In genomic region chr14:63453443-63453936, GRCh38 we compare ENCODE assay signal across 2 cellular contexts.
TF ChIP-seq lines count a peak whose summit lies in the region.

No MANE protein-coding gene starts in this region.

TF ChIP-seq in K562, 482 proteins besides CTCF, POLR2A, EP300 and RAD21 (continued from another document and continues in another):
- TF ChIP-seq MEIS2 (IDR thresholded peaks at IDR 0.05; ENCODE audit: partially characterized antibody) (peak; percentile 17), MCM5 (IDR thresholded peaks at IDR 0.05; ENCODE audit: low read depth) (no peak), BHLHE40 (IDR thresholded peaks at IDR 0.05; ENCODE audit: low read length) (no peak), ATF3 (IDR thresholded peaks at IDR 0.05) (0 out of 2 replicates have a peak, but pooled peaks have one; percentile 34), ATF3 (CRISPR knock-in tag; conservative IDR thresholded peaks at IDR 0.05) (no peak), MAFF (IDR thresholded peaks at IDR 0.05; ENCODE audit: low read length) (peak; percentile 37; the same call in 1 of the 2 replicates), C11orf30 (IDR thresholded peaks at IDR 0.05; ENCODE audit: low read depth) (peak; percentile 47; the same call in 1 of the 2 replicates), RBM25 (IDR thresholded peaks at IDR 0.05; ENCODE audit: low read depth, low read length, severe bottlenecking) (peak; percentile 3), TAF7 (tag; IDR thresholded peaks at IDR 0.05) (no peak), KLF1 (tag; IDR thresholded peaks at IDR 0.05) (no peak), SMARCA4 (IDR thresholded peaks at IDR 0.05) (peak; percentile 56)
- TF ChIP-seq, protein P1, sequence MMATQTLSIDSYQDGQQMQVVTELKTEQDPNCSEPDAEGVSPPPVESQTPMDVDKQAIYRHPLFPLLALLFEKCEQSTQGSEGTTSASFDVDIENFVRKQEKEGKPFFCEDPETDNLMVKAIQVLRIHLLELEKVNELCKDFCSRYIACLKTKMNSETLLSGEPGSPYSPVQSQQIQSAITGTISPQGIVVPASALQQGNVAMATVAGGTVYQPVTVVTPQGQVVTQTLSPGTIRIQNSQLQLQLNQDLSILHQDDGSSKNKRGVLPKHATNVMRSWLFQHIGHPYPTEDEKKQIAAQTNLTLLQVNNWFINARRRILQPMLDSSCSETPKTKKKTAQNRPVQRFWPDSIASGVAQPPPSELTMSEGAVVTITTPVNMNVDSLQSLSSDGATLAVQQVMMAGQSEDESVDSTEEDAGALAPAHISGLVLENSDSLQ (IDR thresholded peaks at IDR 0.05): 0 out of 2 replicates have a peak, but pooled peaks have one; percentile 19
- TF ChIP-seq, protein P2, sequence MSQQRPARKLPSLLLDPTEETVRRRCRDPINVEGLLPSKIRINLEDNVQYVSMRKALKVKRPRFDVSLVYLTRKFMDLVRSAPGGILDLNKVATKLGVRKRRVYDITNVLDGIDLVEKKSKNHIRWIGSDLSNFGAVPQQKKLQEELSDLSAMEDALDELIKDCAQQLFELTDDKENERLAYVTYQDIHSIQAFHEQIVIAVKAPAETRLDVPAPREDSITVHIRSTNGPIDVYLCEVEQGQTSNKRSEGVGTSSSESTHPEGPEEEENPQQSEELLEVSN (IDR thresholded peaks at IDR 0.05; ENCODE audit: borderline replicate concordance in 1 of 2, extremely low read depth in 1 of 2, insufficient read depth in 1 of 2, insufficient read length in 1 of 2, low read depth in 1 of 2, low read length in 1 of 2, poor library complexity in 1 of 2, severe bottlenecking in 1 of 2): no peak
- TF ChIP-seq, protein P3, sequence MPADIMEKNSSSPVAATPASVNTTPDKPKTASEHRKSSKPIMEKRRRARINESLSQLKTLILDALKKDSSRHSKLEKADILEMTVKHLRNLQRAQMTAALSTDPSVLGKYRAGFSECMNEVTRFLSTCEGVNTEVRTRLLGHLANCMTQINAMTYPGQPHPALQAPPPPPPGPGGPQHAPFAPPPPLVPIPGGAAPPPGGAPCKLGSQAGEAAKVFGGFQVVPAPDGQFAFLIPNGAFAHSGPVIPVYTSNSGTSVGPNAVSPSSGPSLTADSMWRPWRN (IDR thresholded peaks at IDR 0.05; ENCODE audit: low read depth): no peak
- TF ChIP-seq, protein P4, sequence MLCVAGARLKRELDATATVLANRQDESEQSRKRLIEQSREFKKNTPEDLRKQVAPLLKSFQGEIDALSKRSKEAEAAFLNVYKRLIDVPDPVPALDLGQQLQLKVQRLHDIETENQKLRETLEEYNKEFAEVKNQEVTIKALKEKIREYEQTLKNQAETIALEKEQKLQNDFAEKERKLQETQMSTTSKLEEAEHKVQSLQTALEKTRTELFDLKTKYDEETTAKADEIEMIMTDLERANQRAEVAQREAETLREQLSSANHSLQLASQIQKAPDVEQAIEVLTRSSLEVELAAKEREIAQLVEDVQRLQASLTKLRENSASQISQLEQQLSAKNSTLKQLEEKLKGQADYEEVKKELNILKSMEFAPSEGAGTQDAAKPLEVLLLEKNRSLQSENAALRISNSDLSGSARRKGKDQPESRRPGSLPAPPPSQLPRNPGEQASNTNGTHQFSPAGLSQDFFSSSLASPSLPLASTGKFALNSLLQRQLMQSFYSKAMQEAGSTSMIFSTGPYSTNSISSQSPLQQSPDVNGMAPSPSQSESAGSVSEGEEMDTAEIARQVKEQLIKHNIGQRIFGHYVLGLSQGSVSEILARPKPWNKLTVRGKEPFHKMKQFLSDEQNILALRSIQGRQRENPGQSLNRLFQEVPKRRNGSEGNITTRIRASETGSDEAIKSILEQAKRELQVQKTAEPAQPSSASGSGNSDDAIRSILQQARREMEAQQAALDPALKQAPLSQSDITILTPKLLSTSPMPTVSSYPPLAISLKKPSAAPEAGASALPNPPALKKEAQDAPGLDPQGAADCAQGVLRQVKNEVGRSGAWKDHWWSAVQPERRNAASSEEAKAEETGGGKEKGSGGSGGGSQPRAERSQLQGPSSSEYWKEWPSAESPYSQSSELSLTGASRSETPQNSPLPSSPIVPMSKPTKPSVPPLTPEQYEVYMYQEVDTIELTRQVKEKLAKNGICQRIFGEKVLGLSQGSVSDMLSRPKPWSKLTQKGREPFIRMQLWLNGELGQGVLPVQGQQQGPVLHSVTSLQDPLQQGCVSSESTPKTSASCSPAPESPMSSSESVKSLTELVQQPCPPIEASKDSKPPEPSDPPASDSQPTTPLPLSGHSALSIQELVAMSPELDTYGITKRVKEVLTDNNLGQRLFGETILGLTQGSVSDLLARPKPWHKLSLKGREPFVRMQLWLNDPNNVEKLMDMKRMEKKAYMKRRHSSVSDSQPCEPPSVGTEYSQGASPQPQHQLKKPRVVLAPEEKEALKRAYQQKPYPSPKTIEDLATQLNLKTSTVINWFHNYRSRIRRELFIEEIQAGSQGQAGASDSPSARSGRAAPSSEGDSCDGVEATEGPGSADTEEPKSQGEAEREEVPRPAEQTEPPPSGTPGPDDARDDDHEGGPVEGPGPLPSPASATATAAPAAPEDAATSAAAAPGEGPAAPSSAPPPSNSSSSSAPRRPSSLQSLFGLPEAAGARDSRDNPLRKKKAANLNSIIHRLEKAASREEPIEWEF (CRISPR knock-in tag; IDR thresholded peaks at IDR 0.05): no peak

TF ChIP-seq in GM23338, 12 proteins besides CTCF, POLR2A, EP300 and RAD21:
- TF ChIP-seq, protein P5, sequence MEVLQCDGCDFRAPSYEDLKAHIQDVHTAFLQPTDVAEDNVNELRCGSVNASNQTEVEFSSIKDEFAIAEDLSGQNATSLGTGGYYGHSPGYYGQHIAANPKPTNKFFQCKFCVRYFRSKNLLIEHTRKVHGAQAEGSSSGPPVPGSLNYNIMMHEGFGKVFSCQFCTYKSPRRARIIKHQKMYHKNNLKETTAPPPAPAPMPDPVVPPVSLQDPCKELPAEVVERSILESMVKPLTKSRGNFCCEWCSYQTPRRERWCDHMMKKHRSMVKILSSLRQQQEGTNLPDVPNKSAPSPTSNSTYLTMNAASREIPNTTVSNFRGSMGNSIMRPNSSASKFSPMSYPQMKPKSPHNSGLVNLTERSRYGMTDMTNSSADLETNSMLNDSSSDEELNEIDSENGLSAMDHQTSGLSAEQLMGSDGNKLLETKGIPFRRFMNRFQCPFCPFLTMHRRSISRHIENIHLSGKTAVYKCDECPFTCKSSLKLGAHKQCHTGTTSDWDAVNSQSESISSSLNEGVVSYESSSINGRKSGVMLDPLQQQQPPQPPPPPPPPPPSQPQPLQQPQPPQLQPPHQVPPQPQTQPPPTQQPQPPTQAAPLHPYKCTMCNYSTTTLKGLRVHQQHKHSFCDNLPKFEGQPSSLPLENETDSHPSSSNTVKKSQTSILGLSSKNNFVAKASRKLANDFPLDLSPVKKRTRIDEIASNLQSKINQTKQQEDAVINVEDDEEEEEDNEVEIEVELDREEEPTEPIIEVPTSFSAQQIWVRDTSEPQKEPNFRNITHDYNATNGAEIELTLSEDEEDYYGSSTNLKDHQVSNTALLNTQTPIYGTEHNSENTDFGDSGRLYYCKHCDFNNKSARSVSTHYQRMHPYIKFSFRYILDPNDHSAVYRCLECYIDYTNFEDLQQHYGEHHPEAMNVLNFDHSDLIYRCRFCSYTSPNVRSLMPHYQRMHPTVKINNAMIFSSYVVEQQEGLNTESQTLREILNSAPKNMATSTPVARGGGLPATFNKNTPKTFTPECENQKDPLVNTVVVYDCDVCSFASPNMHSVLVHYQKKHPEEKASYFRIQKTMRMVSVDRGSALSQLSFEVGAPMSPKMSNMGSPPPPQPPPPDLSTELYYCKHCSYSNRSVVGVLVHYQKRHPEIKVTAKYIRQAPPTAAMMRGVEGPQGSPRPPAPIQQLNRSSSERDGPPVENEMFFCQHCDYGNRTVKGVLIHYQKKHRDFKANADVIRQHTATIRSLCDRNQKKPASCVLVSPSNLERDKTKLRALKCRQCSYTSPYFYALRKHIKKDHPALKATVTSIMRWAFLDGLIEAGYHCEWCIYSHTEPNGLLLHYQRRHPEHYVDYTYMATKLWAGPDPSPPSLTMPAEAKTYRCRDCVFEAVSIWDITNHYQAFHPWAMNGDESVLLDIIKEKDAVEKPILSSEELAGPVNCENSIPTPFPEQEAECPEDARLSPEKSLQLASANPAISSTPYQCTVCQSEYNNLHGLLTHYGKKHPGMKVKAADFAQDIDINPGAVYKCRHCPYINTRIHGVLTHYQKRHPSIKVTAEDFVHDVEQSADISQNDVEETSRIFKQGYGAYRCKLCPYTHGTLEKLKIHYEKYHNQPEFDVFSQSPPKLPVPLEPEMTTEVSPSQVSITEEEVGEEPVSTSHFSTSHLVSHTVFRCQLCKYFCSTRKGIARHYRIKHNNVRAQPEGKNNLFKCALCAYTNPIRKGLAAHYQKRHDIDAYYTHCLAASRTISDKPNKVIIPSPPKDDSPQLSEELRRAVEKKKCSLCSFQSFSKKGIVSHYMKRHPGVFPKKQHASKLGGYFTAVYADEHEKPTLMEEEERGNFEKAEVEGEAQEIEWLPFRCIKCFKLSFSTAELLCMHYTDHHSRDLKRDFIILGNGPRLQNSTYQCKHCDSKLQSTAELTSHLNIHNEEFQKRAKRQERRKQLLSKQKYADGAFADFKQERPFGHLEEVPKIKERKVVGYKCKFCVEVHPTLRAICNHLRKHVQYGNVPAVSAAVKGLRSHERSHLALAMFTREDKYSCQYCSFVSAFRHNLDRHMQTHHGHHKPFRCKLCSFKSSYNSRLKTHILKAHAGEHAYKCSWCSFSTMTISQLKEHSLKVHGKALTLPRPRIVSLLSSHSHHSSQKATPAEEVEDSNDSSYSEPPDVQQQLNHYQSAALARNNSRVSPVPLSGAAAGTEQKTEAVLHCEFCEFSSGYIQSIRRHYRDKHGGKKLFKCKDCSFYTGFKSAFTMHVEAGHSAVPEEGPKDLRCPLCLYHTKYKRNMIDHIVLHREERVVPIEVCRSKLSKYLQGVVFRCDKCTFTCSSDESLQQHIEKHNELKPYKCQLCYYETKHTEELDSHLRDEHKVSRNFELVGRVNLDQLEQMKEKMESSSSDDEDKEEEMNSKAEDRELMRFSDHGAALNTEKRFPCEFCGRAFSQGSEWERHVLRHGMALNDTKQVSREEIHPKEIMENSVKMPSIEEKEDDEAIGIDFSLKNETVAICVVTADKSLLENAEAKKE (CRISPR knock-in tag; IDR thresholded peaks at IDR 0.05): no peak
- no peak for TF ChIP-seq JUNB (IDR thresholded peaks at IDR 0.05; ENCODE audit: unreplicated experiment)
- TF ChIP-seq ZNF114 (CRISPR knock-in tag; IDR thresholded peaks at IDR 0.05): no peak
- no peak for TF ChIP-seq STAT1 (IDR thresholded peaks at IDR 0.05; ENCODE audit: unreplicated experiment)
- TF ChIP-seq NANOG (IDR thresholded peaks at IDR 0.05; ENCODE audit: borderline replicate concordance): no peak
- TF ChIP-seq EZH2 (IDR thresholded peaks at IDR 0.05; ENCODE audit: low read depth, unreplicated experiment): no peak
- TF ChIP-seq ETS1 (IDR thresholded peaks at IDR 0.05): no peak
- no peak for TF ChIP-seq REST (IDR thresholded peaks at IDR 0.05; ENCODE audit: unreplicated experiment)
- no peak for TF ChIP-seq POLR2AphosphoS5 (IDR thresholded peaks at IDR 0.05; ENCODE audit: low read depth)
TF ChIP-seq in GM23338: peak in this region for 0.
